Comparison of ENCODE assay signal across 8 cellular contexts in genomic region chr4:41935652-41936021, GRCh38. TPM values are rescaled to one million over a fixed set of nuclear protein-coding genes. Genes with fewer than 3 reads are reported as not detected.
DNase-seq lines count a peak whose midpoint lies in the region; ATAC-seq and TF ChIP-seq lines count a peak whose summit lies in the region.

No MANE protein-coding gene starts in this region.

- no peaks in the 10 kb centered on the region for H3K27me3 ChIP-seq in SU-DHL-6 (ENCODE audit: low read length)
- peaks cover 10% of the 10 kb centered on the region for H3K27me3 ChIP-seq in endodermal cell (ENCODE audit: control insufficient read depth, insufficient read depth, low read length, poor library complexity, severe bottlenecking)
- H3K27me3 ChIP-seq in aorta (ENCODE audit: control insufficient read depth in 1 of 2, insufficient read depth in 2 of 2, low read length in 1 of 2): no peaks in the 10 kb centered on the region

- H2AFZ ChIP-seq in SU-DHL-6 (ENCODE audit: low read depth, low read length, severe bottlenecking): peak overlapping the region; percentile 92

- peaks cover 28% of the 10 kb centered on the region for H3K36me3 Mint-ChIP-seq in endodermal cell (ENCODE audit: low read depth)
- no peaks in the 10 kb centered on the region for H3K36me3 Mint-ChIP-seq in natural killer cell

- DNase-seq in NCI-H2171 treated with DMSO at 0.1 percent for 48 hours (lab: John Stamatoyannopoulos, UW): peak; percentile 25
- no peak for DNase-seq in NCI-H2171 (lab: John Stamatoyannopoulos, UW)
- no peak for DNase-seq in endodermal cell
- no peak for DNase-seq in natural killer cell
- no peak for DNase-seq in aorta
- DNase-seq in NCI-H1694 (lab: John Stamatoyannopoulos, UW): no peak

- peak overlapping the region; percentile 97 for H3K4me3 Mint-ChIP-seq in endodermal cell
- peak overlapping the region; percentile 98 for H3K4me3 Mint-ChIP-seq in natural killer cell

- H3K27ac Mint-ChIP-seq in endodermal cell (peak overlapping the region; percentile 97), natural killer cell (peak overlapping the region; percentile 89 to 90)

- H3K4me3 ChIP-seq in SU-DHL-6 (ENCODE audit: insufficient read depth, low read length, poor library complexity, severe bottlenecking) (peak overlapping the region; percentile 100), endodermal cell (ENCODE audit: low read length) (peak overlapping the region; percentile 95), aorta (ENCODE audit: low read length in 2 of 2) (peak overlapping the region; percentile 39 to 67)

- 0 to 5% methylated on average over 6 to 12 of the region's 12 CpGs for WGBS in endodermal cell (ENCODE audit: insufficient coverage in 1 of 2, insufficient read length in 1 of 2), 2 experiments
- 2 to 3% methylated on average over 12 of the region's 12 CpGs for WGBS in aorta, 2 donors

- H3K27ac ChIP-seq in SU-DHL-6 (ENCODE audit: low read depth, low read length) (peak overlapping the region; percentile 64), endodermal cell (ENCODE audit: low read depth, low read length) (peak overlapping the region; percentile 73), aorta (ENCODE audit: low read depth in 1 of 2, low read length in 2 of 2) (no peak overlapping the region)

- H3K9me3 ChIP-seq in SU-DHL-6 (ENCODE audit: insufficient read depth, low read length) (no peaks in the 10 kb centered on the region), endodermal cell (ENCODE audit: control insufficient read depth, low read length) (no peaks in the 10 kb centered on the region), aorta (ENCODE audit: control insufficient read depth, low read length) (no peaks in the 10 kb centered on the region)

- no peaks in the 10 kb centered on the region for H3K9me2 ChIP-seq in SU-DHL-6 (replicated peaks; ENCODE audit: insufficient read depth, low read length)

- H3F3A ChIP-seq in SU-DHL-6 (ENCODE audit: insufficient read depth): no peaks in the 10 kb centered on the region; the same call in 1 of the 2 replicates

- H3K36me3 ChIP-seq in SU-DHL-6 (ENCODE audit: low read length) (peaks cover 22% of the 10 kb centered on the region), endodermal cell (ENCODE audit: control insufficient read depth, insufficient read depth, low read length) (peaks cover 23% of the 10 kb centered on the region), aorta (ENCODE audit: control insufficient read depth in 1 of 2, insufficient read depth in 2 of 2, low read length in 1 of 2) (peaks cover 0 to 2% of the 10 kb centered on the region in 2 donors)

- no peaks in the 10 kb centered on the region for H3K4me1 ChIP-seq in endodermal cell (ENCODE audit: control insufficient read depth, insufficient read depth, low read length)
- peaks cover 0 to 3% of the 10 kb centered on the region in 2 donors for H3K4me1 ChIP-seq in aorta (ENCODE audit: control insufficient read depth in 1 of 2, insufficient read depth in 2 of 2, low read length in 2 of 2)

- no peaks in the 10 kb centered on the region for H3K9me3 Mint-ChIP-seq in endodermal cell
- no peaks in the 10 kb centered on the region for H3K9me3 Mint-ChIP-seq in natural killer cell

- H3K4me2 ChIP-seq in SU-DHL-6 (ENCODE audit: low read depth, low read length, poor library complexity, severe bottlenecking): peak overlapping the region; percentile 59

- peak overlapping the region; percentile 96 for H3K9ac ChIP-seq in SU-DHL-6 (ENCODE audit: low read length)
- peak overlapping the region; percentile 73 for H3K9ac ChIP-seq in endodermal cell (ENCODE audit: extremely low read depth, low read length, poor library complexity, severe bottlenecking)

- TF ChIP-seq CTCF in SU-DHL-6 (IDR thresholded peaks at IDR 0.05; ENCODE audit: insufficient read depth, low read length, poor library complexity, severe bottlenecking) (no peak), endodermal cell (conservative IDR thresholded peaks at IDR 0.05) (no peak), natural killer cell (IDR thresholded peaks at IDR 0.05) (no peak)

- peaks cover 54% of the 10 kb centered on the region for H3K79me2 ChIP-seq in SU-DHL-6 (ENCODE audit: insufficient read depth, low read length)

- ATAC-seq in HG02885 (IDR thresholded peaks at IDR 0.05; ENCODE audit: poor library complexity, unreplicated experiment) (peak; percentile 24), natural killer cell (peak; percentile 15 to 38 (median 23)), aorta (ENCODE audit: low FRiP score) (peak; percentile 15)

- H3K4me1 Mint-ChIP-seq in endodermal cell: peaks cover 14% of the 10 kb centered on the region
- peaks cover 41 to 47% of the 10 kb centered on the region in 2 donors for H3K4me1 Mint-ChIP-seq in natural killer cell

- H3K27me3 Mint-ChIP-seq in endodermal cell (ENCODE audit: insufficient read depth) (peaks cover 14% of the 10 kb centered on the region), natural killer cell (ENCODE audit: low read depth in 2 of 2) (peaks cover 0 to 2% of the 10 kb centered on the region in 2 donors)

- intact Hi-C loops in natural killer cell (cut with micrococcal nuclease) (no loop called here), aorta (cut with DNase I) (loop anchor here in 1 of 2 donors (2.0 kb wide), 1 partner anchor 55 kb away; the partner anchor contains the start of gene SLC30A9)

- H4K20me1 ChIP-seq in SU-DHL-6 (ENCODE audit: low read depth, low read length): peaks cover 7% of the 10 kb centered on the region; the same call in 1 of the 2 replicates

RNA-seq across cellular contexts. Expression of gene TMEM33, which starts 0.4 kb away (rescaled TPM):
- total RNA-seq in endodermal cell (10 to 100 TPM; 80.0 to 84.1 TPM), natural killer cell (10 to 100 TPM; 30.3 to 37.4 (median 33.5) TPM), aorta (10 to 100 TPM; 28.0 to 33.9 TPM)
- polyA plus RNA-seq in endodermal cell (2013, experiment 1 of 2): 46.6 TPM
- 46.2 TPM for polyA plus RNA-seq in endodermal cell (2013, experiment 2 of 2)
- polyA plus RNA-seq in aorta: 1 to 10 TPM; 5.5 to 6.1 TPM

RNA-seq across cellular contexts. Expression of gene DCAF4L1, which starts 45.9 kb away (rescaled TPM):
- under 1 TPM; 0.15 to 0.18 TPM for total RNA-seq in endodermal cell
- 0.11 TPM for polyA plus RNA-seq in endodermal cell (2013, experiment 1 of 2)
- polyA plus RNA-seq in endodermal cell (2013, experiment 2 of 2): 0.08 TPM
- under 1 TPM; 0.16 to 0.48 (median 0.32) TPM for total RNA-seq in natural killer cell
- under 1 TPM; 0.36 to 0.48 TPM for total RNA-seq in aorta
- under 1 TPM; 0.05 to 0.25 TPM for polyA plus RNA-seq in aorta

RNA-seq across cellular contexts. Expression of gene SLC30A9, which starts 54.7 kb away (rescaled TPM):
- total RNA-seq in endodermal cell: 10 to 100 TPM; 66.9 to 78.0 TPM
- 56.7 TPM for polyA plus RNA-seq in endodermal cell (2013, experiment 1 of 2)
- polyA plus RNA-seq in endodermal cell (2013, experiment 2 of 2): 53.0 TPM
- total RNA-seq in natural killer cell: 10 to 100 TPM; 22.2 to 23.1 (median 22.8) TPM
- 10 to 100 TPM; 36.4 to 40.0 TPM for total RNA-seq in aorta
- 10 to 100 TPM; 17.0 to 19.1 TPM for polyA plus RNA-seq in aorta

Comparison
In these comparisons a context has a peak if more than half of its experiments do, and no peak if none do; other contexts are left out.
1. H3K27ac ChIP-seq: peak in SU-DHL-6 (single experiment) and endodermal cell (single experiment); none in aorta (0 of 2).
2. Peak in every context shown above with its lines, with median percentiles within 50 percentile points of each other: ATAC-seq and H3K4me3 ChIP-seq.